In the genomic region with DNA sequence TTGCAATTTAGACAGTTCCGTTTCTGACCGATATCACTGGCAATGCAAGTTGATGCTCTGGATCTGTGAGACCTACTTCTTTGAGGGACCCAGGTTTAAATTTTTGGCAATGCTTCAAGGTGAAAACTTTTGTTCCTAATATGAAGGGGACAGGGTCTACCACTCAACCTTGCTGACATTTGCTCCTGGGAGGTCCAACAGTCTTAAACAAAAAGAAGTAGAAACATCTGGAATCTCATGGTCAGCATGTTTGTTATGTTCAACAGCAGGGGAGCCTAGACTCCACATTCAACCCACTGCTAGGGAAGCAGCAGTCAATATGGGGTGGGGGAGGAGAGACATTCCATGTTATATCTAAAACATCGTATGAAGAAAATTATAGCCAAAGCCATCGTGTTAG, we compare ENCODE assay signal across 2 cellular contexts.
A peak's percentile ranks its signal among the peaks of the same experiment; 100 is the strongest.
TF ChIP-seq lines count a peak whose summit lies in the region.

No MANE protein-coding gene starts in this region.

TF ChIP-seq in H1, 55 proteins besides CTCF, POLR2A, EP300 and RAD21:
- no peak for TF ChIP-seq HDAC6 (IDR thresholded peaks at IDR 0.05; ENCODE audit: low read depth, low read length)
- no peak for TF ChIP-seq PHF8 (conservative IDR thresholded peaks at IDR 0.05; ENCODE audit: low read depth, low read length)
- TF ChIP-seq BCL11A (IDR thresholded peaks at IDR 0.05; ENCODE audit: low read depth in 2 of 2, low read length in 2 of 2) = no peak
- TF ChIP-seq TEAD4 (IDR thresholded peaks at IDR 0.05; ENCODE audit: low read depth, low read length) = 0 out of 2 replicates have a peak, but pooled peaks have one; percentile 25
- no peak for TF ChIP-seq YY1 (IDR thresholded peaks at IDR 0.05; ENCODE audit: low read depth, low read length)
- no peak for TF ChIP-seq CREB1 (IDR thresholded peaks at IDR 0.05)
- TF ChIP-seq SP1 (IDR thresholded peaks at IDR 0.05; ENCODE audit: low read depth, low read length) = 0 out of 2 replicates have a peak, but pooled peaks have one; percentile 26
- TF ChIP-seq SP2 (IDR thresholded peaks at IDR 0.05; ENCODE audit: low read length) = no peak
- TF ChIP-seq TCF12 (IDR thresholded peaks at IDR 0.05; ENCODE audit: low read depth, low read length) = peak; percentile 33; the same call in 1 of the 2 replicates
- TF ChIP-seq EZH2 (IDR thresholded peaks at IDR 0.05; ENCODE audit: low read depth, low read length, severe bottlenecking) = no peak
- TF ChIP-seq KDM1A (IDR thresholded peaks at IDR 0.05; ENCODE audit: borderline replicate concordance, low read length) = no peak

TF ChIP-seq in SK-N-SH, 30 proteins besides CTCF, POLR2A, EP300 and RAD21:
- TF ChIP-seq, protein P1, sequence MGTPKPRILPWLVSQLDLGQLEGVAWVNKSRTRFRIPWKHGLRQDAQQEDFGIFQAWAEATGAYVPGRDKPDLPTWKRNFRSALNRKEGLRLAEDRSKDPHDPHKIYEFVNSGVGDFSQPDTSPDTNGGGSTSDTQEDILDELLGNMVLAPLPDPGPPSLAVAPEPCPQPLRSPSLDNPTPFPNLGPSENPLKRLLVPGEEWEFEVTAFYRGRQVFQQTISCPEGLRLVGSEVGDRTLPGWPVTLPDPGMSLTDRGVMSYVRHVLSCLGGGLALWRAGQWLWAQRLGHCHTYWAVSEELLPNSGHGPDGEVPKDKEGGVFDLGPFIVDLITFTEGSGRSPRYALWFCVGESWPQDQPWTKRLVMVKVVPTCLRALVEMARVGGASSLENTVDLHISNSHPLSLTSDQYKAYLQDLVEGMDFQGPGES (IDR thresholded peaks at IDR 0.05; ENCODE audit: low read depth, low read length) = no peak
- TF ChIP-seq JUND (IDR thresholded peaks at IDR 0.05) = no peak
- TF ChIP-seq SMC3 (IDR thresholded peaks at IDR 0.05; ENCODE audit: low read depth, low read length) = no peak
- no peak for TF ChIP-seq GABPA (IDR thresholded peaks at IDR 0.05; ENCODE audit: low read depth)
- no peak for TF ChIP-seq GATA2 (CRISPR knock-in tag; IDR thresholded peaks at IDR 0.05)
- TF ChIP-seq, protein P2, sequence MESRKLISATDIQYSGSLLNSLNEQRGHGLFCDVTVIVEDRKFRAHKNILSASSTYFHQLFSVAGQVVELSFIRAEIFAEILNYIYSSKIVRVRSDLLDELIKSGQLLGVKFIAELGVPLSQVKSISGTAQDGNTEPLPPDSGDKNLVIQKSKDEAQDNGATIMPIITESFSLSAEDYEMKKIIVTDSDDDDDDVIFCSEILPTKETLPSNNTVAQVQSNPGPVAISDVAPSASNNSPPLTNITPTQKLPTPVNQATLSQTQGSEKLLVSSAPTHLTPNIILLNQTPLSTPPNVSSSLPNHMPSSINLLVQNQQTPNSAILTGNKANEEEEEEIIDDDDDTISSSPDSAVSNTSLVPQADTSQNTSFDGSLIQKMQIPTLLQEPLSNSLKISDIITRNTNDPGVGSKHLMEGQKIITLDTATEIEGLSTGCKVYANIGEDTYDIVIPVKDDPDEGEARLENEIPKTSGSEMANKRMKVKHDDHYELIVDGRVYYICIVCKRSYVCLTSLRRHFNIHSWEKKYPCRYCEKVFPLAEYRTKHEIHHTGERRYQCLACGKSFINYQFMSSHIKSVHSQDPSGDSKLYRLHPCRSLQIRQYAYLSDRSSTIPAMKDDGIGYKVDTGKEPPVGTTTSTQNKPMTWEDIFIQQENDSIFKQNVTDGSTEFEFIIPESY (IDR thresholded peaks at IDR 0.05; ENCODE audit: borderline replicate concordance, low read depth) = no peak
- TF ChIP-seq EZH2phosphoT487 (IDR thresholded peaks at IDR 0.05; ENCODE audit: borderline replicate concordance, low read depth) = no peak
